1 cellular context compared by ENCODE assay signal in genomic region chr1:25563330-25564215, GRCh38.
TF ChIP-seq lines count a peak whose summit lies in the region.

No MANE protein-coding gene starts in this region.

TF ChIP-seq in HEK293, 187 proteins besides CTCF, POLR2A, EP300 and RAD21 (continued from another document):
- TF ChIP-seq ZBTB11 (tag by site-specific recombination; conservative IDR thresholded peaks at IDR 0.05; ENCODE audit: low read depth) (no peak), OSR2 (tag by site-specific recombination; IDR thresholded peaks at IDR 0.05) (no peak)
